ENCODE assay signal across 10 cellular contexts in genomic region chr11:393219-394033, GRCh38. TPM values are rescaled to one million over a fixed set of nuclear protein-coding genes. Genes with fewer than 3 reads are reported as not detected.
DNase-seq lines count a peak whose midpoint lies in the region; ATAC-seq and TF ChIP-seq lines count a peak whose summit lies in the region.
"Had no signal": no experiment of that assay in that cellular context is flagged by ENCODE, and none has a peak within 500 bp of the region (broad histone marks: within the 10 kb centered on the region; RNA-seq: fewer than 3 reads in every experiment).

No MANE protein-coding gene starts in this region.

- H3K36me3 ChIP-seq in SJSA1 (no peaks in the 10 kb centered on the region), upper lobe of left lung (no peaks in the 10 kb centered on the region)
- H3K36me3 ChIP-seq: tibial nerve had no signal

- H3K9me3 ChIP-seq in SJSA1 (replicated peaks) (no peaks in the 10 kb centered on the region), upper lobe of left lung (no peaks in the 10 kb centered on the region)
- H3K9me3 ChIP-seq: tibial nerve had no signal

- DNase-seq in activated naive CD8-positive, alpha-beta T cell treated with anti-CD3 and anti-CD28 coated beads, Interleukin-2, amount 50 U/mL, for 24 hours, result no peak
- DNase-seq in activated naive CD8-positive, alpha-beta T cell treated with anti-CD3 and anti-CD28 coated beads for 36 hours, result no peak
- DNase-seq in SJSA1 (ENCODE audit: low read depth in 1 of 2, low spot score in 2 of 2) (peak; percentile 71 to 90), foreskin fibroblast (peak; percentile 87 to 96), upper lobe of left lung (peak in 1 of 2 donors; percentile 85), NCI-H187 (lab: John Stamatoyannopoulos, UW) (no peak), endothelial cell (ENCODE audit: low spot score) (no peak), NCI-H1436 (lab: John Stamatoyannopoulos, UW) (no peak)
- DNase-seq: effector memory CD4-positive, alpha-beta T cell had no signal

- no peak for TF ChIP-seq EP300 in upper lobe of left lung (IDR thresholded peaks at IDR 0.05)

- no peaks in the 10 kb centered on the region for H3K27me3 Mint-ChIP-seq in activated naive CD8-positive, alpha-beta T cell treated with anti-CD3 and anti-CD28 coated beads, Interleukin-2, amount 50 U/mL, for 24 hours
- no peaks in the 10 kb centered on the region for H3K27me3 Mint-ChIP-seq in activated naive CD8-positive, alpha-beta T cell treated with anti-CD3 and anti-CD28 coated beads for 36 hours
- no peaks in the 10 kb centered on the region for H3K27me3 Mint-ChIP-seq in endothelial cell (ENCODE audit: unreplicated experiment)

- H3K27ac Mint-ChIP-seq in activated naive CD8-positive, alpha-beta T cell treated with anti-CD3 and anti-CD28 coated beads, Interleukin-2, amount 50 U/mL, for 24 hours, result no peak overlapping the region
- H3K27ac Mint-ChIP-seq in activated naive CD8-positive, alpha-beta T cell treated with anti-CD3 and anti-CD28 coated beads for 36 hours, result no peak overlapping the region
- H3K27ac Mint-ChIP-seq in endothelial cell (ENCODE audit: unreplicated experiment), result no peak overlapping the region

- no peaks in the 10 kb centered on the region for H3K36me3 Mint-ChIP-seq in activated naive CD8-positive, alpha-beta T cell treated with anti-CD3 and anti-CD28 coated beads, Interleukin-2, amount 50 U/mL, for 24 hours (ENCODE audit: low read depth)
- no peaks in the 10 kb centered on the region for H3K36me3 Mint-ChIP-seq in activated naive CD8-positive, alpha-beta T cell treated with anti-CD3 and anti-CD28 coated beads for 36 hours
- H3K36me3 Mint-ChIP-seq in endothelial cell (ENCODE audit: low read depth, unreplicated experiment), result no peaks in the 10 kb centered on the region

- H3K4me3 ChIP-seq in SJSA1 (no peak overlapping the region), foreskin fibroblast (ENCODE audit: low read depth in 1 of 2, low read length in 2 of 2) (no peak overlapping the region), upper lobe of left lung (peak overlapping the region in 2 of 4 donors; percentile 60)

- TF ChIP-seq POLR2A in upper lobe of left lung (IDR thresholded peaks at IDR 0.05), result no peak

- TF ChIP-seq CTCF in foreskin fibroblast (IDR thresholded peaks at IDR 0.05; ENCODE audit: low read depth, low read length) (no peak), upper lobe of left lung (IDR thresholded peaks at IDR 0.05) (no peak), endothelial cell (IDR thresholded peaks at IDR 0.05; ENCODE audit: unreplicated experiment) (no peak)

- 62 to 100% methylated on average over 2 to 10 of the region's 17 CpGs for WGBS in upper lobe of left lung, 2 donors

- H3K27me3 ChIP-seq in SJSA1 (replicated peaks) (0 out of 2 replicates have a peak, but pooled peaks cover 3% of the 10 kb centered on the region), upper lobe of left lung (no peaks in the 10 kb centered on the region)

- H3K4me1 Mint-ChIP-seq in activated naive CD8-positive, alpha-beta T cell treated with anti-CD3 and anti-CD28 coated beads, Interleukin-2, amount 50 U/mL, for 24 hours, result no peaks in the 10 kb centered on the region
- H3K4me1 Mint-ChIP-seq in activated naive CD8-positive, alpha-beta T cell treated with anti-CD3 and anti-CD28 coated beads for 36 hours, result no peaks in the 10 kb centered on the region
- no peaks in the 10 kb centered on the region for H3K4me1 Mint-ChIP-seq in endothelial cell (ENCODE audit: unreplicated experiment)

- H3K4me1 ChIP-seq in SJSA1 (replicated peaks) (peaks cover 36% of the 10 kb centered on the region), upper lobe of left lung (peaks cover 4 to 28% (median 17%) of the 10 kb centered on the region in 4 donors)

- peak overlapping the region; percentile 26 for H3K27ac ChIP-seq in SJSA1
- H3K27ac ChIP-seq in upper lobe of left lung, result peak overlapping the region in 3 of 4 donors; percentile 36 to 70 (median 68)

- ATAC-seq in activated naive CD8-positive, alpha-beta T cell treated with anti-CD3 and anti-CD28 coated beads, Interleukin-2, amount 50 U/mL, for 24 hours, result peak; percentile 55
- peak; percentile 2 to 48 for ATAC-seq in upper lobe of left lung (ENCODE audit: low FRiP score in 2 of 2)

- H3K9me3 Mint-ChIP-seq in activated naive CD8-positive, alpha-beta T cell treated with anti-CD3 and anti-CD28 coated beads, Interleukin-2, amount 50 U/mL, for 24 hours, result no peaks in the 10 kb centered on the region
- no peaks in the 10 kb centered on the region for H3K9me3 Mint-ChIP-seq in activated naive CD8-positive, alpha-beta T cell treated with anti-CD3 and anti-CD28 coated beads for 36 hours
- no peaks in the 10 kb centered on the region for H3K9me3 Mint-ChIP-seq in endothelial cell (ENCODE audit: unreplicated experiment)

- H3K4me3 Mint-ChIP-seq in activated naive CD8-positive, alpha-beta T cell treated with anti-CD3 and anti-CD28 coated beads, Interleukin-2, amount 50 U/mL, for 24 hours, result no peak overlapping the region
- H3K4me3 Mint-ChIP-seq in activated naive CD8-positive, alpha-beta T cell treated with anti-CD3 and anti-CD28 coated beads for 36 hours, result no peak overlapping the region
- H3K4me3 Mint-ChIP-seq in endothelial cell (ENCODE audit: unreplicated experiment), result no peak overlapping the region

RNA-seq across cellular contexts. Expression of gene PKP3, which starts 0.6 kb away (rescaled TPM):
- total RNA-seq in activated naive CD8-positive, alpha-beta T cell treated with anti-CD3 and anti-CD28 coated beads for 36 hours, result not detected
- total RNA-seq in SJSA1 (2014; rRNA removed; shearing (Covaris generic)), result 1.9 and 5.7 TPM in 2 replicates
- total RNA-seq in upper lobe of left lung (10 to 100 TPM; 33.4 to 86.3 (median 55.2) TPM), endothelial cell (ENCODE audit: unreplicated experiment) (0.49 TPM)

RNA-seq across cellular contexts. Expression of gene SIGIRR, which starts 21.4 kb away (rescaled TPM):
- 10 to 100 TPM; 26.4 to 27.2 TPM for total RNA-seq in activated naive CD8-positive, alpha-beta T cell treated with anti-CD3 and anti-CD28 coated beads for 36 hours
- 3.3 and 8.6 TPM in 2 replicates for total RNA-seq in SJSA1 (2014; rRNA removed; shearing (Covaris generic))
- total RNA-seq in upper lobe of left lung (100 to 1,000 TPM in 3 of 6 donors, 10 to 100 TPM in 3; 54.7 to 116 (median 91.1) TPM), endothelial cell (ENCODE audit: unreplicated experiment) (18.7 TPM)

RNA-seq across cellular contexts. Expression of gene B4GALNT4, which starts 24.1 kb away (rescaled TPM):
- 1 to 10 TPM; 1.1 to 1.9 TPM for total RNA-seq in activated naive CD8-positive, alpha-beta T cell treated with anti-CD3 and anti-CD28 coated beads for 36 hours
- not detected in 2 replicates for total RNA-seq in SJSA1 (2014; rRNA removed; shearing (Covaris generic))
- 1 to 10 TPM in 1 of 6 donors, under 1 TPM in 4, not detected in 1; 0.23 to 2.1 (median 0.54) TPM for total RNA-seq in upper lobe of left lung
- total RNA-seq in endothelial cell (ENCODE audit: unreplicated experiment), result 14.9 TPM

RNA-seq across cellular contexts. Expression of gene ANO9, which starts 48.4 kb away (rescaled TPM):
- total RNA-seq in activated naive CD8-positive, alpha-beta T cell treated with anti-CD3 and anti-CD28 coated beads for 36 hours, result 10 to 100 TPM; 22.2 to 22.9 TPM
- not detected in 2 replicates for total RNA-seq in SJSA1 (2014; rRNA removed; shearing (Covaris generic))
- total RNA-seq in upper lobe of left lung (10 to 100 TPM; 11.7 to 62.9 (median 18.8) TPM), endothelial cell (ENCODE audit: unreplicated experiment) (0.41 TPM)

RNA-seq across cellular contexts. Expression of gene PTDSS2, which starts 56.7 kb away (rescaled TPM):
- total RNA-seq in activated naive CD8-positive, alpha-beta T cell treated with anti-CD3 and anti-CD28 coated beads for 36 hours, result 10 to 100 TPM; 17.3 to 18.2 TPM
- total RNA-seq in SJSA1 (2014; rRNA removed; shearing (Covaris generic)), result 11.5 and 18.3 TPM in 2 replicates
- total RNA-seq in upper lobe of left lung (100 to 1,000 TPM in 1 of 6 donors, 10 to 100 TPM in 5; 29.6 to 188 (median 45.1) TPM), endothelial cell (ENCODE audit: unreplicated experiment) (46.4 TPM)

Comparison
In these comparisons a context has a peak if more than half of its experiments do, and no peak if none do; other contexts are left out.
1. DNase-seq: peak in SJSA1 (2 of 2) and foreskin fibroblast (2 of 2); none in activated naive CD8-positive, alpha-beta T cell treated with anti-CD3 and anti-CD28 coated beads, Interleukin-2, amount 50 U/mL, for 24 hours (single experiment), activated naive CD8-positive, alpha-beta T cell treated with anti-CD3 and anti-CD28 coated beads for 36 hours (single experiment), NCI-H187 (0 of 2), endothelial cell (single experiment) and NCI-H1436 (single experiment).